In genomic region chr15:33019354-33019981, GRCh38 we compare ENCODE assay signal across 3 cellular contexts.
"Had no signal": no experiment of that assay in that cellular context is flagged by ENCODE, and none has a peak within 500 bp of the region (broad histone marks: within the 10 kb centered on the region; RNA-seq: fewer than 3 reads in every experiment).

No MANE protein-coding gene starts in this region.

- ATAC-seq: GM12878 had no signal

- H3K4me3 ChIP-seq: GM12878 had no signal

- DNase-seq: GDM1, GF-D8 had no signal
